34 cellular contexts compared by ENCODE assay signal in genomic region chr6:35457907-35458306, GRCh38. TPM values are rescaled to one million over a fixed set of nuclear protein-coding genes. Genes with fewer than 3 reads are reported as not detected.
"Had no signal": no experiment of that assay in that cellular context is flagged by ENCODE, and none has a peak within 500 bp of the region (broad histone marks: within the 10 kb centered on the region; RNA-seq: fewer than 3 reads in every experiment).

No MANE protein-coding gene starts in this region.

- H3K4me2 ChIP-seq: hepatocyte, smooth muscle cell had no signal

- H3K9me3 ChIP-seq: ascending aorta, gastrocnemius medialis, left ventricle myocardium inferior, right atrium auricular region, uterus had no signal

- H2AFZ ChIP-seq: hepatocyte had no signal

- H3K4me3 Mint-ChIP-seq: activated CD4-positive, alpha-beta T cell treated with anti-CD3 and anti-CD28 coated beads for 36 hours; activated CD8-positive, alpha-beta memory T cell treated with anti-CD3 and anti-CD28 coated beads, Interleukin-2, amount 10 ng/mL, durations not matched to agents 7 days and 5 days; activated CD8-positive, alpha-beta T cell treated with anti-CD3 and anti-CD28 coated beads, Interleukin-2, amount 10 ng/mL, durations not matched to agents 7 days and 5 days; activated naive CD8-positive, alpha-beta T cell; brain; nephron; stimulated activated memory B cell treated with anti-CD40 and anti-IgM and Interleukin-4, amounts not matched to agents 10 μg/mL and 1 μg/mL and 100 μg/mL, for 72 hours; stimulated activated naive CD8-positive, alpha-beta T cell treated with anti-CD3 and anti-CD28 coated beads, Interleukin-15, amount 100 ng/mL, for 72 hours; T-helper 1 cell treated with Interleukin-12 subunit alpha and Interleukin-12 subunit beta and Interleukin-4 antibody, amounts not matched to agents 30 μg/mL and 1 μg/mL, for 36 hours; type B pancreatic cell had no signal

- H3K27ac ChIP-seq: ascending aorta, coronary artery, dorsolateral prefrontal cortex, gastrocnemius medialis, hepatocyte, left ventricle myocardium inferior, right atrium auricular region, uterus had no signal

- ATAC-seq: activated CD4-positive, alpha-beta T cell treated with anti-CD3 and anti-CD28 coated beads for 36 hours; activated CD8-positive, alpha-beta memory T cell treated with anti-CD3 and anti-CD28 coated beads, Interleukin-2, amount 10 ng/mL, durations not matched to agents 7 days and 5 days; activated CD8-positive, alpha-beta T cell treated with anti-CD3 and anti-CD28 coated beads, Interleukin-2, amount 10 ng/mL, durations not matched to agents 7 days and 5 days; gastrocnemius medialis; stimulated activated memory B cell treated with anti-CD40 and anti-IgM and Interleukin-4, amounts not matched to agents 10 μg/mL and 1 μg/mL and 100 μg/mL, for 72 hours; stimulated activated naive CD8-positive, alpha-beta T cell treated with anti-CD3 and anti-CD28 coated beads, Interleukin-15, amount 100 ng/mL, for 72 hours had no signal

- H3K9me3 Mint-ChIP-seq: activated T-helper 2 cell treated with anti-CD3 and anti-CD28 coated beads, Interferon-gamma antibody, Interleukin-2, Interleukin-4, amounts not matched to agents 10 μg/mL and 5 μg/mL and 100 μg/mL, durations not matched to agents 14 hours and 24 hours and 36 hours; brain; nephron; stimulated activated memory B cell treated with anti-CD40 and anti-IgM and Interleukin-4, amounts not matched to agents 10 μg/mL and 1 μg/mL and 100 μg/mL, for 72 hours; stimulated activated naive CD8-positive, alpha-beta T cell treated with anti-CD3 and anti-CD28 coated beads, Interleukin-15, amount 100 ng/mL, for 72 hours; T-helper 1 cell treated with Interleukin-12 subunit alpha and Interleukin-12 subunit beta and Interleukin-4 antibody, amounts not matched to agents 30 μg/mL and 1 μg/mL, for 36 hours; type B pancreatic cell had no signal

- H3K36me3 ChIP-seq: right atrium auricular region, uterus had no signal

- DNase-seq: activated CD4-positive, alpha-beta T cell treated with anti-CD3 and anti-CD28 coated beads for 36 hours; activated CD4-positive, CD25-positive, alpha-beta regulatory T cell; activated CD8-positive, alpha-beta memory T cell treated with anti-CD3 and anti-CD28 coated beads, Interleukin-2, amount 10 ng/mL, durations not matched to agents 7 days and 5 days; activated CD8-positive, alpha-beta T cell treated with anti-CD3 and anti-CD28 coated beads, Interleukin-2, amount 10 ng/mL, durations not matched to agents 7 days and 5 days; activated T-cell treated with anti-CD3 and anti-CD28 coated beads, Interleukin-2, amount 50 U/mL, for 48 hours; dorsolateral prefrontal cortex; effector memory CD4-positive, alpha-beta T cell; erythroblast; gastrocnemius medialis; islet precursor cell; left ventricle myocardium inferior; occipital lobe; stimulated activated CD4-positive, alpha-beta T cell treated with anti-CD3 and anti-CD28 coated beads, Interleukin-1b, Interleukin-23, amount 100 ng/mL, for 48 hours; stimulated activated CD4-positive, alpha-beta T cell treated with anti-CD3 and anti-CD28 coated beads, Interleukin-4, amount 100 ng/mL, for 4 hours; stimulated activated CD8-positive, alpha-beta memory T cell treated with anti-CD3 and anti-CD28 coated beads, Interleukin-4, amount 100 ng/mL, for 48 hours; stimulated activated naive CD8-positive, alpha-beta T cell treated with anti-CD3 and anti-CD28 coated beads, Interleukin-15, amount 100 ng/mL, for 72 hours; substantia nigra; uterus had no signal

- H3K4me3 ChIP-seq: ascending aorta, coronary artery, dorsolateral prefrontal cortex, gastrocnemius medialis, hepatocyte, left ventricle myocardium inferior, lung, right atrium auricular region, smooth muscle cell, uterus had no signal

- H3K27me3 ChIP-seq: ascending aorta, dorsolateral prefrontal cortex, gastrocnemius medialis, hepatocyte, right atrium auricular region, uterus had no signal

- H3K4me1 ChIP-seq: ascending aorta, uterus had no signal

- H3K27ac Mint-ChIP-seq: activated CD4-positive, alpha-beta T cell treated with anti-CD3 and anti-CD28 coated beads for 36 hours; activated CD8-positive, alpha-beta memory T cell treated with anti-CD3 and anti-CD28 coated beads, Interleukin-2, amount 10 ng/mL, durations not matched to agents 7 days and 5 days; activated CD8-positive, alpha-beta T cell treated with anti-CD3 and anti-CD28 coated beads, Interleukin-2, amount 10 ng/mL, durations not matched to agents 7 days and 5 days; activated naive CD8-positive, alpha-beta T cell; activated T-helper 2 cell treated with anti-CD3 and anti-CD28 coated beads, Interferon-gamma antibody, Interleukin-2, Interleukin-4, amounts not matched to agents 10 μg/mL and 5 μg/mL and 100 μg/mL, durations not matched to agents 14 hours and 24 hours and 36 hours; brain; nephron; stimulated activated memory B cell treated with anti-CD40 and anti-IgM and Interleukin-4, amounts not matched to agents 10 μg/mL and 1 μg/mL and 100 μg/mL, for 72 hours; T-helper 1 cell treated with Interleukin-12 subunit alpha and Interleukin-12 subunit beta and Interleukin-4 antibody, amounts not matched to agents 30 μg/mL and 1 μg/mL, for 36 hours; type B pancreatic cell had no signal

- H3K27me3 Mint-ChIP-seq: activated CD4-positive, alpha-beta T cell treated with anti-CD3 and anti-CD28 coated beads for 36 hours; activated CD8-positive, alpha-beta memory T cell treated with anti-CD3 and anti-CD28 coated beads, Interleukin-2, amount 10 ng/mL, durations not matched to agents 7 days and 5 days; activated naive CD8-positive, alpha-beta T cell; brain; stimulated activated memory B cell treated with anti-CD40 and anti-IgM and Interleukin-4, amounts not matched to agents 10 μg/mL and 1 μg/mL and 100 μg/mL, for 72 hours; stimulated activated naive CD8-positive, alpha-beta T cell treated with anti-CD3 and anti-CD28 coated beads, Interleukin-15, amount 100 ng/mL, for 72 hours; type B pancreatic cell had no signal

RNA-seq across cellular contexts. Expression of gene TULP1, which starts 54.8 kb away (rescaled TPM):
- total RNA-seq: activated CD4-positive, alpha-beta T cell treated with anti-CD3 and anti-CD28 coated beads for 36 hours; activated CD8-positive, alpha-beta memory T cell treated with anti-CD3 and anti-CD28 coated beads, Interleukin-2, amount 10 ng/mL, durations not matched to agents 7 days and 5 days; activated CD8-positive, alpha-beta T cell treated with anti-CD3 and anti-CD28 coated beads, Interleukin-2, amount 10 ng/mL, durations not matched to agents 7 days and 5 days; activated T-helper 2 cell treated with anti-CD3 and anti-CD28 coated beads, Interferon-gamma antibody, Interleukin-2, Interleukin-4, amounts not matched to agents 10 μg/mL and 5 μg/mL and 100 μg/mL, durations not matched to agents 14 hours and 24 hours and 36 hours; ascending aorta; cardiac septum; gastrocnemius medialis; hepatocyte; left ventricle myocardium inferior; mucosa of gallbladder; pulmonary artery endothelial cell; right atrium auricular region had no signal
